Comparison of ENCODE assay signal across 1 cellular context in genomic region chr2:8421658-8422499, GRCh38.
TF ChIP-seq lines count a peak whose summit lies in the region.

No MANE protein-coding gene starts in this region.

TF ChIP-seq in GM12878, 131 proteins besides CTCF, POLR2A, EP300 and RAD21 (continued from another document and continues in another):
- no peak for TF ChIP-seq ZNF384 (IDR thresholded peaks at IDR 0.05; ENCODE audit: borderline replicate concordance, low read depth, low read length)
- peak; percentile 90 for TF ChIP-seq TBL1XR1 (IDR thresholded peaks at IDR 0.05; ENCODE audit: low read depth, low read length)
- no peak for TF ChIP-seq CREM (IDR thresholded peaks at IDR 0.05; ENCODE audit: low read depth)
- TF ChIP-seq TCF3 (IDR thresholded peaks at IDR 0.05; ENCODE audit: borderline replicate concordance, insufficient read depth, low read depth, low read length): no peak
- TF ChIP-seq CHD1 (IDR thresholded peaks at IDR 0.05; ENCODE audit: low read depth, low read length): no peak
- TF ChIP-seq POLR2AphosphoS2 (IDR thresholded peaks at IDR 0.05; ENCODE audit: low read depth, low read length): no peak
- no peak for TF ChIP-seq KAT2A (conservative IDR thresholded peaks at IDR 0.05; ENCODE audit: control insufficient read depth, low read depth, low read length)
- peak; percentile 36; the same call in 1 of the 2 replicates for TF ChIP-seq SMC3 (IDR thresholded peaks at IDR 0.05; ENCODE audit: borderline replicate concordance, low read length)
- TF ChIP-seq ASH2L (IDR thresholded peaks at IDR 0.05; ENCODE audit: borderline replicate concordance, low read depth): no peak
- no peak for TF ChIP-seq ZBTB40 (IDR thresholded peaks at IDR 0.05; ENCODE audit: borderline replicate concordance)
- TF ChIP-seq CBFB (IDR thresholded peaks at IDR 0.05; ENCODE audit: low read depth): no peak
- no peak for TF ChIP-seq GABPA (IDR thresholded peaks at IDR 0.05; ENCODE audit: low read depth)
- TF ChIP-seq HDGF (IDR thresholded peaks at IDR 0.05): peak; percentile 54; the same call in 1 of the 2 replicates
- no peak for TF ChIP-seq HDAC2 (IDR thresholded peaks at IDR 0.05)
- TF ChIP-seq IKZF2 (IDR thresholded peaks at IDR 0.05): peak; percentile 84
- no peak for TF ChIP-seq FOXK2 (IDR thresholded peaks at IDR 0.05)
- TF ChIP-seq SREBF1 (IDR thresholded peaks at IDR 0.05; ENCODE audit: low read length): no peak
- TF ChIP-seq E4F1 (IDR thresholded peaks at IDR 0.05; ENCODE audit: borderline replicate concordance, partially characterized antibody): no peak
- peak; percentile 59 for TF ChIP-seq DPF2 (IDR thresholded peaks at IDR 0.05)
- no peak for TF ChIP-seq MYB (IDR thresholded peaks at IDR 0.05; ENCODE audit: borderline replicate concordance, low read depth, low read length)
- 0 out of 2 replicates have a peak, but pooled peaks have one; percentile 44 for TF ChIP-seq TCF12 (IDR thresholded peaks at IDR 0.05; ENCODE audit: low read depth, low read length)
- peak; percentile 97 for TF ChIP-seq MXI1 (IDR thresholded peaks at IDR 0.05; ENCODE audit: low read depth, low read length)
- no peak for TF ChIP-seq CREB1 (IDR thresholded peaks at IDR 0.05; ENCODE audit: low read depth)
- no peak for TF ChIP-seq PBX3 (IDR thresholded peaks at IDR 0.05; ENCODE audit: insufficient replicate concordance, low read depth, low read length)
- no peak for TF ChIP-seq FOXM1 (IDR thresholded peaks at IDR 0.05; ENCODE audit: low read depth, low read length)
- TF ChIP-seq POLR2AphosphoS5 (IDR thresholded peaks at IDR 0.05; ENCODE audit: low read length): peak; percentile 26; the same call in 1 of the 2 replicates
- peak; percentile 83 for TF ChIP-seq IKZF1 (conservative IDR thresholded peaks at IDR 0.05)
- TF ChIP-seq GATAD2B (conservative IDR thresholded peaks at IDR 0.05; ENCODE audit: low read depth): peak; percentile 78
- TF ChIP-seq IRF4 (IDR thresholded peaks at IDR 0.05; ENCODE audit: low read depth, low read length): peak; percentile 58; the same call in 1 of the 2 replicates
- no peak for TF ChIP-seq KLF5 (IDR thresholded peaks at IDR 0.05; ENCODE audit: partially characterized antibody)
- TF ChIP-seq ATF3 (IDR thresholded peaks at IDR 0.05; ENCODE audit: borderline replicate concordance, extremely low read depth, low read depth, low read length): no peak
- TF ChIP-seq ZNF687 (IDR thresholded peaks at IDR 0.05): peak; percentile 61
- TF ChIP-seq FOS (IDR thresholded peaks at IDR 0.05; ENCODE audit: borderline replicate concordance, extremely low read depth, insufficient read length): no peak
- no peak for TF ChIP-seq SUZ12 (IDR thresholded peaks at IDR 0.05; ENCODE audit: unreplicated experiment)
- TF ChIP-seq RFX5 (IDR thresholded peaks at IDR 0.05; ENCODE audit: low read depth, low read length): no peak
- TF ChIP-seq SP1 (IDR thresholded peaks at IDR 0.05; ENCODE audit: low read depth, low read length): peak; percentile 44
- TF ChIP-seq ZNF24 (IDR thresholded peaks at IDR 0.05): peak; percentile 44; the same call in 1 of the 2 replicates
- peak; percentile 57 for TF ChIP-seq BCL11A (IDR thresholded peaks at IDR 0.05; ENCODE audit: low read depth, low read length)
- peak; percentile 25; the same call in 1 of the 2 replicates for TF ChIP-seq MAX (IDR thresholded peaks at IDR 0.05; ENCODE audit: low read depth, low read length)
- no peak for TF ChIP-seq CHD4 (IDR thresholded peaks at IDR 0.05)
- TF ChIP-seq IRF3 (IDR thresholded peaks at IDR 0.05): no peak
- TF ChIP-seq NBN (IDR thresholded peaks at IDR 0.05): peak; percentile 69; the same call in 1 of the 2 replicates
- TF ChIP-seq TCF7 (IDR thresholded peaks at IDR 0.05; ENCODE audit: borderline replicate concordance): no peak
- TF ChIP-seq SRF (IDR thresholded peaks at IDR 0.05; ENCODE audit: low read depth in 2 of 2, low read length in 2 of 2): no peak
- no peak for TF ChIP-seq ZBTB11 (CRISPR knock-in tag; IDR thresholded peaks at IDR 0.05)
- TF ChIP-seq SMARCA5 (IDR thresholded peaks at IDR 0.05): peak; percentile 41; the same call in 1 of the 2 replicates
- no peak for TF ChIP-seq ZBED1 (IDR thresholded peaks at IDR 0.05; ENCODE audit: borderline replicate concordance)
- TF ChIP-seq KDM1A (IDR thresholded peaks at IDR 0.05; ENCODE audit: borderline replicate concordance): no peak
- no peak for TF ChIP-seq USF1 (IDR thresholded peaks at IDR 0.05; ENCODE audit: borderline replicate concordance, extremely low read length, insufficient read depth, low read depth, low read length)
- TF ChIP-seq MEF2A (IDR thresholded peaks at IDR 0.05; ENCODE audit: insufficient read depth, low read depth, low read length): no peak
- TF ChIP-seq EGR1 (IDR thresholded peaks at IDR 0.05; ENCODE audit: borderline replicate concordance in 1 of 2, low read depth in 2 of 2, low read length in 2 of 2): 0 out of 3 replicates have a peak, but pooled peaks of 1 of the 2 experiments have one; percentile 11
